2 cellular contexts compared by ENCODE assay signal in the genomic region with DNA sequence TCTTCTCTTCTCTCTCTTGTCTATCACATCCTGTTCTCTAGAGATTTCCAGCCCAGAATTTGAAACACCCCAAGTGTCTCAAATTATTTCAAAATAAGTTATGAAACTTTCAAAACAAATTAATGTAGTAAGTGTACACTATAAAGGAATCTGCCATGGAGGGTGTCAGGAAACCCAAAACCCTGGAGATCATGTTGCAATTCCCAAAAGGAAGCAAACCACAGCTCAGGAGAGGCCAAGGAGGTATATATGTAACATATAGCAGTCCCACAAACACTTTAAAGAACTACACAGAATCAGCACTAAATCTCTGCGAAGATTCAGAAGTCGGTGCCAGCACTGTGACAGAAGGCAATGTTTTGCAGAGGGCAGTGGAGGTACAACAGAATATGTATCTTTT.
TF ChIP-seq lines count a peak whose summit lies in the region.

No MANE protein-coding gene starts in this region.

TF ChIP-seq in IMR-90, 13 proteins besides CTCF, POLR2A, EP300 and RAD21:
- no peak for TF ChIP-seq MAFK (IDR thresholded peaks at IDR 0.05; ENCODE audit: low read depth, low read length)
- TF ChIP-seq, protein P1, sequence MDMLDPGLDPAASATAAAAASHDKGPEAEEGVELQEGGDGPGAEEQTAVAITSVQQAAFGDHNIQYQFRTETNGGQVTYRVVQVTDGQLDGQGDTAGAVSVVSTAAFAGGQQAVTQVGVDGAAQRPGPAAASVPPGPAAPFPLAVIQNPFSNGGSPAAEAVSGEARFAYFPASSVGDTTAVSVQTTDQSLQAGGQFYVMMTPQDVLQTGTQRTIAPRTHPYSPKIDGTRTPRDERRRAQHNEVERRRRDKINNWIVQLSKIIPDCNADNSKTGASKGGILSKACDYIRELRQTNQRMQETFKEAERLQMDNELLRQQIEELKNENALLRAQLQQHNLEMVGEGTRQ (IDR thresholded peaks at IDR 0.05; ENCODE audit: low read depth, low read length) = no peak
- no peak for TF ChIP-seq RCOR1 (IDR thresholded peaks at IDR 0.05; ENCODE audit: insufficient replicate concordance, low read length)
- TF ChIP-seq NFE2L2 (IDR thresholded peaks at IDR 0.05; ENCODE audit: low read depth, low read length) = no peak
- no peak for TF ChIP-seq CHD1 (IDR thresholded peaks at IDR 0.05; ENCODE audit: low read depth, low read length)
- TF ChIP-seq FOS (IDR thresholded peaks at IDR 0.05; ENCODE audit: low read depth, low read length) = no peak
- TF ChIP-seq, protein P2, sequence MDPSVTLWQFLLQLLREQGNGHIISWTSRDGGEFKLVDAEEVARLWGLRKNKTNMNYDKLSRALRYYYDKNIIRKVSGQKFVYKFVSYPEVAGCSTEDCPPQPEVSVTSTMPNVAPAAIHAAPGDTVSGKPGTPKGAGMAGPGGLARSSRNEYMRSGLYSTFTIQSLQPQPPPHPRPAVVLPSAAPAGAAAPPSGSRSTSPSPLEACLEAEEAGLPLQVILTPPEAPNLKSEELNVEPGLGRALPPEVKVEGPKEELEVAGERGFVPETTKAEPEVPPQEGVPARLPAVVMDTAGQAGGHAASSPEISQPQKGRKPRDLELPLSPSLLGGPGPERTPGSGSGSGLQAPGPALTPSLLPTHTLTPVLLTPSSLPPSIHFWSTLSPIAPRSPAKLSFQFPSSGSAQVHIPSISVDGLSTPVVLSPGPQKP (IDR thresholded peaks at IDR 0.05; ENCODE audit: borderline replicate concordance, low read depth, low read length) = no peak
- TF ChIP-seq MXI1 (IDR thresholded peaks at IDR 0.05; ENCODE audit: borderline replicate concordance, low read depth, low read length) = no peak
- no peak for TF ChIP-seq RFX5 (IDR thresholded peaks at IDR 0.05; ENCODE audit: low read depth, low read length)
- no peak for TF ChIP-seq SMC3 (IDR thresholded peaks at IDR 0.05; ENCODE audit: low read depth, low read length)
- TF ChIP-seq MAZ (IDR thresholded peaks at IDR 0.05; ENCODE audit: borderline replicate concordance, low read depth, low read length) = no peak
- no peak for TF ChIP-seq BHLHE40 (IDR thresholded peaks at IDR 0.05; ENCODE audit: low read depth, low read length)
- no peak for TF ChIP-seq CEBPB (IDR thresholded peaks at IDR 0.05; ENCODE audit: low read depth, low read length)

TF ChIP-seq in GM12878, 131 proteins besides CTCF, POLR2A, EP300 and RAD21:
- TF ChIP-seq, protein P3, sequence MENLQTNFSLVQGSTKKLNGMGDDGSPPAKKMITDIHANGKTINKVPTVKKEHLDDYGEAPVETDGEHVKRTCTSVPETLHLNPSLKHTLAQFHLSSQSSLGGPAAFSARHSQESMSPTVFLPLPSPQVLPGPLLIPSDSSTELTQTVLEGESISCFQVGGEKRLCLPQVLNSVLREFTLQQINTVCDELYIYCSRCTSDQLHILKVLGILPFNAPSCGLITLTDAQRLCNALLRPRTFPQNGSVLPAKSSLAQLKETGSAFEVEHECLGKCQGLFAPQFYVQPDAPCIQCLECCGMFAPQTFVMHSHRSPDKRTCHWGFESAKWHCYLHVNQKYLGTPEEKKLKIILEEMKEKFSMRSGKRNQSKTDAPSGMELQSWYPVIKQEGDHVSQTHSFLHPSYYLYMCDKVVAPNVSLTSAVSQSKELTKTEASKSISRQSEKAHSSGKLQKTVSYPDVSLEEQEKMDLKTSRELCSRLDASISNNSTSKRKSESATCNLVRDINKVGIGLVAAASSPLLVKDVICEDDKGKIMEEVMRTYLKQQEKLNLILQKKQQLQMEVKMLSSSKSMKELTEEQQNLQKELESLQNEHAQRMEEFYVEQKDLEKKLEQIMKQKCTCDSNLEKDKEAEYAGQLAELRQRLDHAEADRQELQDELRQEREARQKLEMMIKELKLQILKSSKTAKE (IDR thresholded peaks at IDR 0.05; ENCODE audit: low read depth, poor library complexity, severe bottlenecking) = no peak
- TF ChIP-seq YBX1 (IDR thresholded peaks at IDR 0.05) (no peak), CREM (IDR thresholded peaks at IDR 0.05; ENCODE audit: low read depth) (no peak), RCOR1 (conservative IDR thresholded peaks at IDR 0.05; ENCODE audit: low read depth, low read length) (no peak), FOXK2 (IDR thresholded peaks at IDR 0.05) (no peak), CHD2 (IDR thresholded peaks at IDR 0.05; ENCODE audit: borderline replicate concordance, low read depth, low read length) (no peak), SRF (IDR thresholded peaks at IDR 0.05; ENCODE audit: low read depth in 2 of 2, low read length in 2 of 2) (no peak)
- TF ChIP-seq, protein P4, sequence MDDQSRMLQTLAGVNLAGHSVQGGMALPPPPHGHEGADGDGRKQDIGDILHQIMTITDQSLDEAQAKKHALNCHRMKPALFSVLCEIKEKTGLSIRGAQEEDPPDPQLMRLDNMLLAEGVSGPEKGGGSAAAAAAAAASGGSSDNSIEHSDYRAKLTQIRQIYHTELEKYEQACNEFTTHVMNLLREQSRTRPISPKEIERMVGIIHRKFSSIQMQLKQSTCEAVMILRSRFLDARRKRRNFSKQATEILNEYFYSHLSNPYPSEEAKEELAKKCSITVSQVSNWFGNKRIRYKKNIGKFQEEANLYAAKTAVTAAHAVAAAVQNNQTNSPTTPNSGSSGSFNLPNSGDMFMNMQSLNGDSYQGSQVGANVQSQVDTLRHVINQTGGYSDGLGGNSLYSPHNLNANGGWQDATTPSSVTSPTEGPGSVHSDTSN (IDR thresholded peaks at IDR 0.05; ENCODE audit: insufficient replicate concordance, low read depth, low read length) = no peak
- TF ChIP-seq, protein P5, sequence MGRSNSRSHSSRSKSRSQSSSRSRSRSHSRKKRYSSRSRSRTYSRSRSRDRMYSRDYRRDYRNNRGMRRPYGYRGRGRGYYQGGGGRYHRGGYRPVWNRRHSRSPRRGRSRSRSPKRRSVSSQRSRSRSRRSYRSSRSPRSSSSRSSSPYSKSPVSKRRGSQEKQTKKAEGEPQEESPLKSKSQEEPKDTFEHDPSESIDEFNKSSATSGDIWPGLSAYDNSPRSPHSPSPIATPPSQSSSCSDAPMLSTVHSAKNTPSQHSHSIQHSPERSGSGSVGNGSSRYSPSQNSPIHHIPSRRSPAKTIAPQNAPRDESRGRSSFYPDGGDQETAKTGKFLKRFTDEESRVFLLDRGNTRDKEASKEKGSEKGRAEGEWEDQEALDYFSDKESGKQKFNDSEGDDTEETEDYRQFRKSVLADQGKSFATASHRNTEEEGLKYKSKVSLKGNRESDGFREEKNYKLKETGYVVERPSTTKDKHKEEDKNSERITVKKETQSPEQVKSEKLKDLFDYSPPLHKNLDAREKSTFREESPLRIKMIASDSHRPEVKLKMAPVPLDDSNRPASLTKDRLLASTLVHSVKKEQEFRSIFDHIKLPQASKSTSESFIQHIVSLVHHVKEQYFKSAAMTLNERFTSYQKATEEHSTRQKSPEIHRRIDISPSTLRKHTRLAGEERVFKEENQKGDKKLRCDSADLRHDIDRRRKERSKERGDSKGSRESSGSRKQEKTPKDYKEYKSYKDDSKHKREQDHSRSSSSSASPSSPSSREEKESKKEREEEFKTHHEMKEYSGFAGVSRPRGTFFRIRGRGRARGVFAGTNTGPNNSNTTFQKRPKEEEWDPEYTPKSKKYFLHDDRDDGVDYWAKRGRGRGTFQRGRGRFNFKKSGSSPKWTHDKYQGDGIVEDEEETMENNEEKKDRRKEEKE (IDR thresholded peaks at IDR 0.05) = no peak
- TF ChIP-seq, protein P6, sequence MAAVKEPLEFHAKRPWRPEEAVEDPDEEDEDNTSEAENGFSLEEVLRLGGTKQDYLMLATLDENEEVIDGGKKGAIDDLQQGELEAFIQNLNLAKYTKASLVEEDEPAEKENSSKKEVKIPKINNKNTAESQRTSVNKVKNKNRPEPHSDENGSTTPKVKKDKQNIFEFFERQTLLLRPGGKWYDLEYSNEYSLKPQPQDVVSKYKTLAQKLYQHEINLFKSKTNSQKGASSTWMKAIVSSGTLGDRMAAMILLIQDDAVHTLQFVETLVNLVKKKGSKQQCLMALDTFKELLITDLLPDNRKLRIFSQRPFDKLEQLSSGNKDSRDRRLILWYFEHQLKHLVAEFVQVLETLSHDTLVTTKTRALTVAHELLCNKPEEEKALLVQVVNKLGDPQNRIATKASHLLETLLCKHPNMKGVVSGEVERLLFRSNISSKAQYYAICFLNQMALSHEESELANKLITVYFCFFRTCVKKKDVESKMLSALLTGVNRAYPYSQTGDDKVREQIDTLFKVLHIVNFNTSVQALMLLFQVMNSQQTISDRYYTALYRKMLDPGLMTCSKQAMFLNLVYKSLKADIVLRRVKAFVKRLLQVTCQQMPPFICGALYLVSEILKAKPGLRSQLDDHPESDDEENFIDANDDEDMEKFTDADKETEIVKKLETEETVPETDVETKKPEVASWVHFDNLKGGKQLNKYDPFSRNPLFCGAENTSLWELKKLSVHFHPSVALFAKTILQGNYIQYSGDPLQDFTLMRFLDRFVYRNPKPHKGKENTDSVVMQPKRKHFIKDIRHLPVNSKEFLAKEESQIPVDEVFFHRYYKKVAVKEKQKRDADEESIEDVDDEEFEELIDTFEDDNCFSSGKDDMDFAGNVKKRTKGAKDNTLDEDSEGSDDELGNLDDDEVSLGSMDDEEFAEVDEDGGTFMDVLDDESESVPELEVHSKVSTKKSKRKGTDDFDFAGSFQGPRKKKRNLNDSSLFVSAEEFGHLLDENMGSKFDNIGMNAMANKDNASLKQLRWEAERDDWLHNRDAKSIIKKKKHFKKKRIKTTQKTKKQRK (IDR thresholded peaks at IDR 0.05; ENCODE audit: low read depth, low read length) = no peak
